ENCODE assay signal across 8 cellular contexts in genomic region chr15:40038267-40038653, GRCh38. TPM values are rescaled to one million over a fixed set of nuclear protein-coding genes. Genes with fewer than 3 reads are reported as not detected.
DNase-seq lines count a peak whose midpoint lies in the region; ATAC-seq and TF ChIP-seq lines count a peak whose summit lies in the region.

No MANE protein-coding gene starts in this region.

- peaks cover 31 to 35% of the 10 kb centered on the region in 2 donors for H3K36me3 ChIP-seq in thyroid gland

- ATAC-seq in HG03280 (IDR thresholded peaks at IDR 0.05; ENCODE audit: unreplicated experiment) (no peak), HG02798 (IDR thresholded peaks at IDR 0.05; ENCODE audit: poor library complexity, unreplicated experiment) (no peak)

- peaks cover 45% of the 10 kb centered on the region for H3K36me3 Mint-ChIP-seq in HFFc6 (ENCODE audit: low read depth)

- TF ChIP-seq CTCF in HFFc6 (IDR thresholded peaks at IDR 0.05) (no peak), thyroid gland (IDR thresholded peaks at IDR 0.05) (no peak)

- DNase-seq in A172 (ENCODE audit: low spot score) (peak; percentile 17), HFFc6 (no peak), astrocyte of the hippocampus (ENCODE audit: low read depth, low spot score) (peak; percentile 65), thyroid gland (no peak), RPMI8226 (no peak)

- H3K4me1 Mint-ChIP-seq in HFFc6 (ENCODE audit: low read depth) = peaks cover 39% of the 10 kb centered on the region

- WGBS in thyroid gland, 2 donors = 1 to 2% methylated on average over 18 of the region's 18 CpGs

- peak overlapping the region; percentile 99 for H3K4me3 Mint-ChIP-seq in HFFc6

- peaks cover 14% of the 10 kb centered on the region in 2 donors for H3K4me1 ChIP-seq in thyroid gland

- no peaks in the 10 kb centered on the region for H3K9me3 Mint-ChIP-seq in HFFc6

- H3K27ac ChIP-seq in layer of hippocampus (ENCODE audit: low read depth, low read length) = peak overlapping the region; percentile 97
- H3K27ac ChIP-seq in thyroid gland = peak overlapping the region; percentile 85 to 98 (median 90)

- H3K27me3 ChIP-seq in layer of hippocampus (ENCODE audit: control insufficient read depth, insufficient read depth, low read length) (no peaks in the 10 kb centered on the region), thyroid gland (no peaks in the 10 kb centered on the region)

- intact Hi-C loops in thyroid gland (cut with DNase I) = no loop called here

- peak overlapping the region; percentile 97 for H3K27ac Mint-ChIP-seq in HFFc6

- peak overlapping the region; percentile 50 to 73 (median 64) for H3K4me3 ChIP-seq in thyroid gland (replicated peaks in 1 of 3)

- H3K9me3 ChIP-seq in thyroid gland = no peaks in the 10 kb centered on the region

- peaks cover 3% of the 10 kb centered on the region for H3K27me3 Mint-ChIP-seq in HFFc6 (ENCODE audit: insufficient read depth)

- no peak for TF ChIP-seq POLR2A in thyroid gland (IDR thresholded peaks at IDR 0.05)

RNA-seq across cellular contexts. Expression of gene SRP14, which starts 0.7 kb away (rescaled TPM):
- 337 and 421 TPM in 2 replicates for total RNA-seq in A172 (2014; rRNA removed; shearing (Covaris generic))
- 100 to 1,000 TPM; 177 to 227 (median 212) TPM for total RNA-seq in HFFc6 (2021; fragmentation: NEBNext Ultra II Directional; extraction: Animal tissue kit (Norgen Biotek cat#: 25700))
- total RNA-seq in thyroid gland = 100 to 1,000 TPM; 327 to 576 (median 408) TPM

Comparison
In these comparisons a context has a peak if more than half of its experiments do, and no peak if none do; other contexts are left out.
1. DNase-seq: peak in A172 (single experiment) and astrocyte of the hippocampus (single experiment); none in HFFc6 (single experiment), thyroid gland (0 of 2) and RPMI8226 (single experiment).